ENCODE assay signal across 16 cellular contexts in the genomic region with DNA sequence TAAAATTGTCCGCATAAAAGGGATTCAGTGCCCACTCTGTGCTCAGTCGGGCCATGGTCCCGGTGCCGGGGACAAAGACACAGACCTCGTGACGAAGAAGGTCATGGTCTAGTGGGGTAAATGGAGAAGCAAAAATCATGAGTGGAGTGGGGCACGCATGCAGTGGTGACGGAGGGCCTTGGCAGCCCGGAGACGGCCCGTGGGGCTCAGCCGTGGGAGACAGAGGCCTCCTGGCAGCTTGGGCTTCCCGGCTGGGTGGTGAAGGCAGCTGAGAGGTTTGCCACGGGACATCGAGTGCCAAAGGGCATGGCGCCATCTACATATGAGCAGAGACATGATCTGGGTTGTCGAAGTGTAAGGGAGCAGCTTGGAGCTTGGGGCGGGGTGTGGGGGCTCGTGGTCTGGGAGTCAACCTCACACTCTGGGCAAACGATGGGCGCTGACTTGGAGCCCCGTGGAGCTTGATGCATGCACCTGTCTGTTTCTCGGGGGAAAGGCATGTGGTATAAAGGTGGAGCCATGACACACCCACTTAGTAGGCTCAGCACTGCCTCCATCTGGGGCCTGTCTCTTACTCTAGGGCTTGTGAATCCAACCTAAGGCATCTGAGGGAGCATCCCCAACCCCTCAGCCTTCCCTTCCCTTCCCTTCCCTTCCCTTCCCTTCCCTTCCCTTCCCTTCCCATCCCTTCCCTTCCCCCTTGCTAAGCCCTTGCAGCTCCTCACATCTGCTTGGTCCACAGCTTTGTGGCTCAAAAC.
"Had no signal": no experiment of that assay in that cellular context is flagged by ENCODE, and none has a peak within 500 bp of the region (broad histone marks: within the 10 kb centered on the region; RNA-seq: fewer than 3 reads in every experiment).

No MANE protein-coding gene starts in this region.

- H3K27ac Mint-ChIP-seq: activated naive CD8-positive, alpha-beta T cell treated with anti-CD3 and anti-CD28 coated beads for 36 hours; effector memory CD8-positive, alpha-beta T cell; natural killer cell treated with Interleukin-12 subunit alpha and Interleukin-12 subunit beta and Interleukin-15 and Interleukin-18, amount 100 ng/mL, for 72 hours had no signal

- H3K36me3 Mint-ChIP-seq: activated naive CD8-positive, alpha-beta T cell treated with anti-CD3 and anti-CD28 coated beads for 36 hours; natural killer cell treated with Interleukin-12 subunit alpha and Interleukin-12 subunit beta and Interleukin-15 and Interleukin-18, amount 100 ng/mL, for 72 hours had no signal

- H3K4me3 Mint-ChIP-seq: activated naive CD8-positive, alpha-beta T cell treated with anti-CD3 and anti-CD28 coated beads for 36 hours; effector memory CD8-positive, alpha-beta T cell; natural killer cell treated with Interleukin-12 subunit alpha and Interleukin-12 subunit beta and Interleukin-15 and Interleukin-18, amount 100 ng/mL, for 72 hours had no signal

- ATAC-seq: effector memory CD8-positive, alpha-beta T cell; gastrocnemius medialis; left cardiac atrium; psoas muscle had no signal

- H3K9me3 Mint-ChIP-seq: activated naive CD8-positive, alpha-beta T cell treated with anti-CD3 and anti-CD28 coated beads for 36 hours; effector memory CD8-positive, alpha-beta T cell; natural killer cell treated with Interleukin-12 subunit alpha and Interleukin-12 subunit beta and Interleukin-15 and Interleukin-18, amount 100 ng/mL, for 72 hours had no signal

- DNase-seq: activated CD4-positive, CD25-positive, alpha-beta regulatory T cell treated with anti-CD3 and anti-CD28 coated beads, Interleukin-2, amount 50 U/mL, for 72 hours; activated T-cell treated with anti-CD3 and anti-CD28 coated beads, Interleukin-2, amount 50 U/mL, for 1 hour; colonic mucosa; dorsolateral prefrontal cortex; effector memory CD8-positive, alpha-beta T cell; gastrocnemius medialis; head of caudate nucleus; hypothalamus; left cardiac atrium; midbrain; pancreas; psoas muscle; testis; uterus had no signal
